21 cellular contexts compared by ENCODE assay signal in the genomic region with DNA sequence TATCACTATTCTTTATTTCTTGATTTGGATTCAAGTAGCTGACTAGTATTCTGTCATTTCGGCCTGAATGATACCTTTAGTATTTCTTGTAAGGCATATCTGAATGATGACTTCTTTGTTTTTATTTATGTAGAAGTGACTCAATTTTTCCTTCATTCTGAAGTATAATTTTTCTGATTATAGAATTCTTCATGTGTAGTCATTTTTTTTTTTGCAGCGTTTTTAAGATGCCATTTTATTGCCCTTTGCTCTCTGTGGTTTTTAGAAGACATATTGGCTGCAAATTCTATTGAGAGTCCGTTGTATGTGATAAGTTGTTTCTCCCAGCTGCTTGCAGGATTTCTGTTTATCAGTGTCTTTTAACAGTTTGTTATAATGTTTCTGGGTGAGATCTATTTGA.
"Had no signal": no experiment of that assay in that cellular context is flagged by ENCODE, and none has a peak within 500 bp of the region (broad histone marks: within the 10 kb centered on the region; RNA-seq: fewer than 3 reads in every experiment).

No MANE protein-coding gene starts in this region.

- H3K4me1 Mint-ChIP-seq: activated CD4-positive, alpha-beta T cell treated with anti-CD3 and anti-CD28 coated beads, Interleukin-2, amount 10 ng/mL, durations not matched to agents 7 days and 5 days; activated naive CD4-positive, alpha-beta T cell treated with anti-CD3 and anti-CD28 coated beads, Interleukin-2, amount 10 ng/mL, durations not matched to agents 7 days and 5 days; activated naive CD8-positive, alpha-beta T cell treated with anti-CD3 and anti-CD28 coated beads, Interleukin-2, amount 50 U/mL, for 24 hours; nephron; stimulated activated naive B cell treated with anti-CD40 and anti-IgM and Interleukin-4, amounts not matched to agents 10 μg/mL and 1 μg/mL and 100 μg/mL, for 72 hours; T-cell had no signal

- H3K27ac ChIP-seq: hepatocyte, thoracic aorta, upper lobe of left lung had no signal

- H3K36me3 ChIP-seq: thoracic aorta, upper lobe of left lung had no signal

- H3K4me3 ChIP-seq: hepatocyte, lung, thoracic aorta, upper lobe of left lung had no signal

- DNase-seq: activated CD4-positive, alpha-beta T cell treated with anti-CD3 and anti-CD28 coated beads, Interleukin-2, amount 10 ng/mL, durations not matched to agents 7 days and 5 days; activated CD8-positive, alpha-beta T cell treated with anti-CD3 and anti-CD28 coated beads, Interleukin-2, amount 10 ng/mL, durations not matched to agents 7 days and 5 days; activated effector memory CD4-positive, alpha-beta T cell treated with Interleukin-2 at 50 U/mL for 16 hours; activated naive CD4-positive, alpha-beta T cell treated with anti-CD3 and anti-CD28 coated beads, Interleukin-2, amount 10 ng/mL, durations not matched to agents 7 days and 5 days; activated naive CD8-positive, alpha-beta T cell treated with anti-CD3 and anti-CD28 coated beads, Interleukin-2, amount 50 U/mL, for 24 hours; activated T-cell treated with anti-CD3 and anti-CD28 coated beads, Interleukin-2, amount 50 U/mL, for 4 hours; foreskin fibroblast; midbrain; nucleus accumbens; posterior cingulate gyrus; retina; stimulated activated naive B cell treated with anti-CD40 and anti-IgM and Interleukin-4, amounts not matched to agents 10 μg/mL and 1 μg/mL and 100 μg/mL, for 72 hours; T-cell; T-helper 9 cell; upper lobe of left lung had no signal

- H3K4me1 ChIP-seq: upper lobe of left lung had no signal

- ATAC-seq: activated CD8-positive, alpha-beta T cell treated with anti-CD3 and anti-CD28 coated beads, Interleukin-2, amount 10 ng/mL, durations not matched to agents 7 days and 5 days; activated naive CD8-positive, alpha-beta T cell treated with anti-CD3 and anti-CD28 coated beads, Interleukin-2, amount 50 U/mL, for 24 hours; activated T-cell treated with anti-CD3 and anti-CD28 coated beads, Interleukin-2, amount 50 U/mL, for 4 hours; stimulated activated naive B cell treated with anti-CD40 and anti-IgM and Interleukin-4, amounts not matched to agents 10 μg/mL and 1 μg/mL and 100 μg/mL, for 72 hours; T-cell had no signal

- H3K36me3 Mint-ChIP-seq: activated naive CD4-positive, alpha-beta T cell treated with anti-CD3 and anti-CD28 coated beads, Interleukin-2, amount 10 ng/mL, durations not matched to agents 7 days and 5 days; stimulated activated naive B cell treated with anti-CD40 and anti-IgM and Interleukin-4, amounts not matched to agents 10 μg/mL and 1 μg/mL and 100 μg/mL, for 72 hours; T-cell had no signal

- H3K4me3 Mint-ChIP-seq: activated CD4-positive, alpha-beta T cell treated with anti-CD3 and anti-CD28 coated beads, Interleukin-2, amount 10 ng/mL, durations not matched to agents 7 days and 5 days; activated CD8-positive, alpha-beta T cell treated with anti-CD3 and anti-CD28 coated beads, Interleukin-2, amount 10 ng/mL, durations not matched to agents 7 days and 5 days; activated naive CD4-positive, alpha-beta T cell treated with anti-CD3 and anti-CD28 coated beads, Interleukin-2, amount 10 ng/mL, durations not matched to agents 7 days and 5 days; activated naive CD8-positive, alpha-beta T cell treated with anti-CD3 and anti-CD28 coated beads, Interleukin-2, amount 50 U/mL, for 24 hours; activated T-cell treated with anti-CD3 and anti-CD28 coated beads, Interleukin-2, amount 50 U/mL, for 4 hours; nephron; stimulated activated naive B cell treated with anti-CD40 and anti-IgM and Interleukin-4, amounts not matched to agents 10 μg/mL and 1 μg/mL and 100 μg/mL, for 72 hours; T-cell had no signal

- H3K27ac Mint-ChIP-seq: activated CD4-positive, alpha-beta T cell treated with anti-CD3 and anti-CD28 coated beads, Interleukin-2, amount 10 ng/mL, durations not matched to agents 7 days and 5 days; activated CD8-positive, alpha-beta T cell treated with anti-CD3 and anti-CD28 coated beads, Interleukin-2, amount 10 ng/mL, durations not matched to agents 7 days and 5 days; activated naive CD4-positive, alpha-beta T cell treated with anti-CD3 and anti-CD28 coated beads, Interleukin-2, amount 10 ng/mL, durations not matched to agents 7 days and 5 days; activated naive CD8-positive, alpha-beta T cell treated with anti-CD3 and anti-CD28 coated beads, Interleukin-2, amount 50 U/mL, for 24 hours; nephron; stimulated activated naive B cell treated with anti-CD40 and anti-IgM and Interleukin-4, amounts not matched to agents 10 μg/mL and 1 μg/mL and 100 μg/mL, for 72 hours; T-cell had no signal

- H3K27me3 ChIP-seq: hepatocyte, upper lobe of left lung had no signal

- FAIRE-seq: endometrium, islet of Langerhans had no signal

- H3K27me3 Mint-ChIP-seq: activated CD4-positive, alpha-beta T cell treated with anti-CD3 and anti-CD28 coated beads, Interleukin-2, amount 10 ng/mL, durations not matched to agents 7 days and 5 days; activated naive CD4-positive, alpha-beta T cell treated with anti-CD3 and anti-CD28 coated beads, Interleukin-2, amount 10 ng/mL, durations not matched to agents 7 days and 5 days; activated naive CD8-positive, alpha-beta T cell treated with anti-CD3 and anti-CD28 coated beads, Interleukin-2, amount 50 U/mL, for 24 hours; stimulated activated naive B cell treated with anti-CD40 and anti-IgM and Interleukin-4, amounts not matched to agents 10 μg/mL and 1 μg/mL and 100 μg/mL, for 72 hours; T-cell had no signal
